In genomic region chr16:75555213-75555706, GRCh38 we compare ENCODE assay signal across 8 cellular contexts. TPM values are rescaled to one million over a fixed set of nuclear protein-coding genes. Genes with fewer than 3 reads are reported as not detected.
A peak's percentile ranks its signal among the peaks of the same experiment; 100 is the strongest.
DNase-seq lines count a peak whose midpoint lies in the region; ATAC-seq and TF ChIP-seq lines count a peak whose summit lies in the region.

No MANE protein-coding gene starts in this region.

- intact Hi-C loops in prostate gland (cut with DNase I), result no loop called here

- peak overlapping the region; percentile 99 to 100 (median 99) for H3K4me3 Mint-ChIP-seq in brain

- H3K4me1 ChIP-seq in NT2/D1 (ENCODE audit: insufficient read depth, insufficient read length), result peaks cover 3% of the 10 kb centered on the region
- H3K4me1 ChIP-seq in prostate gland (replicated peaks), result no peaks in the 10 kb centered on the region

- peaks cover 3% of the 10 kb centered on the region for H3K27me3 Mint-ChIP-seq in brain

- H3K27ac ChIP-seq in prostate gland, result peak overlapping the region; percentile 74 to 83

- DNase-seq in COR-L47 (lab: John Stamatoyannopoulos, UW) (peak; percentile 67), HS-5 (ENCODE audit: low read depth) (peak; percentile 93), NT2/D1 (ENCODE audit: low read depth, low spot score) (peak; percentile 84), hypothalamus (lab: John Stamatoyannopoulos, UW) (peak; percentile 19 to 89 (median 77)), prostate gland (ENCODE audit: low spot score) (peak; percentile 73)
- DNase-seq in central memory CD4-positive, alpha-beta T cell, result no peak

- ATAC-seq in GM19438 (IDR thresholded peaks at IDR 0.05; ENCODE audit: low read depth, unreplicated experiment), result peak; percentile 34

- H3K36me3 ChIP-seq in NT2/D1 (ENCODE audit: insufficient read depth, insufficient read length, low read length) (no peaks in the 10 kb centered on the region), prostate gland (no peaks in the 10 kb centered on the region)

- peak overlapping the region; percentile 78 for H3K9ac ChIP-seq in NT2/D1 (ENCODE audit: insufficient read length, low read depth)

- H3K9me3 Mint-ChIP-seq in brain, result no peaks in the 10 kb centered on the region

- WGBS in prostate gland, result 0% methylated on average over 26 of the region's 26 CpGs

- peak; percentile 30 for TF ChIP-seq POLR2A in prostate gland (IDR thresholded peaks at IDR 0.05)

- TF ChIP-seq CTCF in brain (conservative IDR thresholded peaks at IDR 0.05) (no peak), prostate gland (IDR thresholded peaks at IDR 0.05) (no peak)

- H3K27me3 ChIP-seq in NT2/D1 (ENCODE audit: insufficient read depth, insufficient read length) (peaks cover 12% of the 10 kb centered on the region), prostate gland (replicated peaks; ENCODE audit: insufficient read depth) (no peaks in the 10 kb centered on the region)

- H3K36me3 Mint-ChIP-seq in brain, result no peaks in the 10 kb centered on the region

- no peaks in the 10 kb centered on the region for H3K9me3 ChIP-seq in NT2/D1 (ENCODE audit: insufficient read depth, low read length)
- H3K9me3 ChIP-seq in prostate gland, result no peaks in the 10 kb centered on the region

- peak overlapping the region; percentile 95 to 100 (median 98) for H3K27ac Mint-ChIP-seq in brain

- H3K4me1 Mint-ChIP-seq in brain, result peaks cover 49% of the 10 kb centered on the region

- H3K4me3 ChIP-seq in NT2/D1 (ENCODE audit: insufficient read length, low read depth), result peak overlapping the region; percentile 79
- peak overlapping the region; percentile 45 to 60 for H3K4me3 ChIP-seq in prostate gland

RNA-seq across cellular contexts. Expression of gene TMEM231, which starts 0.8 kb away (rescaled TPM):
- polyA plus RNA-seq in brain (ENCODE audit: insufficient read depth, low read depth, low replicate concordance), result 14.4 TPM
- 10 to 100 TPM in 1 of 2 donors, 1 to 10 TPM in 1; 7.7 to 17.2 TPM for total RNA-seq in prostate gland

RNA-seq across cellular contexts. Expression of gene GABARAPL2, which starts 10.9 kb away (rescaled TPM):
- 294 TPM for polyA plus RNA-seq in brain (ENCODE audit: insufficient read depth, low read depth, low replicate concordance)
- 100 to 1,000 TPM; 107 to 169 TPM for total RNA-seq in prostate gland

RNA-seq across cellular contexts. Expression of gene CHST5, which starts 19.4 kb away (rescaled TPM):
- polyA plus RNA-seq in brain (ENCODE audit: insufficient read depth, low read depth, low replicate concordance), result 0.49 TPM
- under 1 TPM in 1 of 2 donors, not detected in 1; 0.23 TPM for total RNA-seq in prostate gland
